Comparison of ENCODE assay signal across 30 cellular contexts in genomic region chr7:4238861-4239260, GRCh38.
"Had no signal": no experiment of that assay in that cellular context is flagged by ENCODE, and none has a peak within 500 bp of the region (broad histone marks: within the 10 kb centered on the region; RNA-seq: fewer than 3 reads in every experiment).

No MANE protein-coding gene starts in this region.

- DNase-seq: natural killer cell; occipital lobe; ovary; psoas muscle; right cardiac atrium; right lobe of liver; spleen; stimulated activated CD4-positive, alpha-beta T cell treated with anti-CD3 and anti-CD28 coated beads, Interleukin-12 subunit alpha, Interleukin-12 subunit beta, amount 100 ng/mL, for 4 hours; stimulated activated CD4-positive, alpha-beta T cell treated with anti-CD3 and anti-CD28 coated beads, Interleukin-1b, Interleukin-23, amount 100 ng/mL, for 48 hours; stimulated activated CD4-positive, alpha-beta T cell treated with anti-CD3 and anti-CD28 coated beads, Interleukin-4, amount 100 ng/mL, for 1 hour; stimulated activated CD4-positive, alpha-beta T cell treated with anti-CD3 and anti-CD28 coated beads, Interleukin-4, amount 100 ng/mL, for 4 hours; stimulated activated CD8-positive, alpha-beta memory T cell treated with anti-CD3 and anti-CD28 coated beads, Interleukin-4, amount 100 ng/mL, for 48 hours; stimulated activated naive CD4-positive, alpha-beta T cell; stimulated activated naive CD8-positive, alpha-beta T cell treated with anti-CD3 and anti-CD28 coated beads, Interleukin-15, amount 100 ng/mL, for 72 hours; stimulated activated naive CD8-positive, alpha-beta T cell treated with anti-CD3 and anti-CD28 coated beads, Interleukin-15, Interleukin-2, amounts not matched to agents 100 U/mL and 50 U/mL, for 24 hours; substantia nigra; testis; transverse colon; upper lobe of right lung; uterus had no signal

- H3K4me3 Mint-ChIP-seq: natural killer cell; nephron; neural progenitor cell; stimulated activated memory B cell treated with anti-CD40 and anti-IgM and Interleukin-4, amounts not matched to agents 10 μg/mL and 1 μg/mL and 100 μg/mL, for 72 hours; stimulated activated naive CD8-positive, alpha-beta T cell treated with anti-CD3 and anti-CD28 coated beads, Interleukin-15, amount 100 ng/mL, for 72 hours; type B pancreatic cell had no signal

- H2AFZ ChIP-seq: neural progenitor cell, parathyroid adenoma had no signal

- H3K27me3 Mint-ChIP-seq: progenitor cell of endocrine pancreas; stimulated activated naive CD8-positive, alpha-beta T cell treated with anti-CD3 and anti-CD28 coated beads, Interleukin-15, amount 100 ng/mL, for 72 hours; type B pancreatic cell had no signal

- H3K79me2 ChIP-seq: parathyroid adenoma had no signal

- H3K27ac Mint-ChIP-seq: natural killer cell; nephron; neural progenitor cell; progenitor cell of endocrine pancreas; stimulated activated memory B cell treated with anti-CD40 and anti-IgM and Interleukin-4, amounts not matched to agents 10 μg/mL and 1 μg/mL and 100 μg/mL, for 72 hours; stimulated activated naive CD8-positive, alpha-beta T cell treated with anti-CD3 and anti-CD28 coated beads, Interleukin-15, amount 100 ng/mL, for 72 hours; type B pancreatic cell had no signal

- H3K27ac ChIP-seq: neural progenitor cell, ovary, parathyroid adenoma, psoas muscle, right lobe of liver, skin epidermis, spleen, suprapubic skin, testis, tibial artery, transverse colon, upper lobe of right lung, uterus had no signal

- H3K36me3 ChIP-seq: neural progenitor cell, ovary, right lobe of liver, suprapubic skin, transverse colon, upper lobe of right lung, uterus had no signal

- H3K4me3 ChIP-seq: neural progenitor cell, ovary, psoas muscle, right lobe of liver, skin epidermis, smooth muscle cell, spleen, suprapubic skin, testis, tibial artery, transverse colon, upper lobe of right lung, uterus had no signal

- ATAC-seq: natural killer cell; psoas muscle; right cardiac atrium; right lobe of liver; stimulated activated memory B cell treated with anti-CD40 and anti-IgM and Interleukin-4, amounts not matched to agents 10 μg/mL and 1 μg/mL and 100 μg/mL, for 72 hours; stimulated activated naive CD8-positive, alpha-beta T cell treated with anti-CD3 and anti-CD28 coated beads, Interleukin-15, amount 100 ng/mL, for 72 hours; stimulated activated naive CD8-positive, alpha-beta T cell treated with anti-CD3 and anti-CD28 coated beads, Interleukin-15, Interleukin-2, amounts not matched to agents 100 U/mL and 50 U/mL, for 24 hours; upper lobe of right lung had no signal

- H3K4me2 ChIP-seq: neural progenitor cell, smooth muscle cell had no signal

- H3K9me3 Mint-ChIP-seq: natural killer cell; neural progenitor cell; stimulated activated memory B cell treated with anti-CD40 and anti-IgM and Interleukin-4, amounts not matched to agents 10 μg/mL and 1 μg/mL and 100 μg/mL, for 72 hours; type B pancreatic cell had no signal

- H3K4me1 ChIP-seq: parathyroid adenoma, psoas muscle, right lobe of liver, spleen, suprapubic skin, testis, tibial artery, transverse colon, upper lobe of right lung, uterus had no signal

- H3K9me3 ChIP-seq: ovary, psoas muscle, right lobe of liver, suprapubic skin, testis, tibial artery, transverse colon, upper lobe of right lung, uterus had no signal

- H3K27me3 ChIP-seq: neural progenitor cell, ovary, right lobe of liver, spleen, suprapubic skin, testis, tibial artery, transverse colon, upper lobe of right lung, uterus had no signal

- H3K36me3 Mint-ChIP-seq: natural killer cell; stimulated activated memory B cell treated with anti-CD40 and anti-IgM and Interleukin-4, amounts not matched to agents 10 μg/mL and 1 μg/mL and 100 μg/mL, for 72 hours had no signal
